In genomic region chr2:151020411-151020810, GRCh38 we compare ENCODE assay signal across 10 cellular contexts.
DNase-seq lines count a peak whose midpoint lies in the region; ATAC-seq lines count a peak whose summit lies in the region.
"Had no signal": no experiment of that assay in that cellular context is flagged by ENCODE, and none has a peak within 500 bp of the region (broad histone marks: within the 10 kb centered on the region; RNA-seq: fewer than 3 reads in every experiment).

No MANE protein-coding gene starts in this region.

- DNase-seq in RPMI8226 (peak; percentile 41), left cardiac atrium (no peak), NCI-H2081 treated with DMSO at 0.1 percent for 48 hours (lab: John Stamatoyannopoulos, UW) (no peak), NCI-H345 treated with DMSO at 0.1 percent for 48 hours (lab: John Stamatoyannopoulos, UW; ENCODE audit: unreplicated experiment) (no peak), occipital lobe (lab: John Stamatoyannopoulos, UW) (no peak)
- DNase-seq: CD4-positive, CD25-positive, alpha-beta regulatory T cell; tibial artery had no signal

- ATAC-seq in GM18907 (IDR thresholded peaks at IDR 0.05; ENCODE audit: unreplicated experiment) (peak; percentile 79), GM21576 (IDR thresholded peaks at IDR 0.05; ENCODE audit: unreplicated experiment) (peak; percentile 94), HG03095 (IDR thresholded peaks at IDR 0.05; ENCODE audit: unreplicated experiment) (peak; percentile 82), left cardiac atrium (no peak)

- intact Hi-C loops in left cardiac atrium (cut with DNase I), result no loop called here

Comparison
In these comparisons a context has a peak if more than half of its experiments do, and no peak if none do; other contexts are left out.
1. ATAC-seq: peak in GM18907 (single experiment), GM21576 (single experiment) and HG03095 (single experiment); none in left cardiac atrium (0 of 2).